Comparison of ENCODE assay signal across 18 cellular contexts in the genomic region with DNA sequence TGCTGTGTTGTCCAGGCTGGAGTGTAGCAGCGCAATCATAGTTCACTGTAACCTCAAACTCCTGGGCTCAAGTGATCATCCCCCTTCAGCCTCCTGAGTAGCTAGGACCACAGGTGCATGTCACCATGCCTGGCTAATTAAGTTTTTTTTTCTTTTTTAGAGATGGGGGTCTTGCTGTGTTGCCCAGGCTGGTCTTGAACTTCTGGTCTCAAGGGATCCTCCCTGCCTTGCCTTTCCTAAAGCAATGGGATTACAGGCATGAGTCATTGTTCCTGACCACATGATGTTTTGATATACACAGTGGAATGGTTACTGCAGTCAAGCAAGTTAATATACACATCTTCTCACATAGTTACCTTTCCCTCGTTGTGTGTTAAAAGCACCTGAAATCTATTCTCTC.
"Had no signal": no experiment of that assay in that cellular context is flagged by ENCODE, and none has a peak within 500 bp of the region (broad histone marks: within the 10 kb centered on the region; RNA-seq: fewer than 3 reads in every experiment).

No MANE protein-coding gene starts in this region.

- H3K4me3 ChIP-seq: ascending aorta, coronary artery, heart right ventricle, neural progenitor cell, suprapubic skin had no signal

- DNase-seq: activated CD4-positive, alpha-beta T cell treated with anti-CD3 and anti-CD28 coated beads, Interleukin-2, amount 50 U/mL, for 4 hours; activated effector memory CD4-positive, alpha-beta T cell treated with anti-CD3 and anti-CD28 coated beads, Interleukin-2, amount 50 U/mL, for 16 hours; activated naive CD4-positive, alpha-beta T cell treated with anti-CD3 and anti-CD28 coated beads, Interleukin-2, amount 50 U/mL, for 16 hours; activated T-cell treated with anti-CD3 and anti-CD28 coated beads, Interleukin-2, amount 50 U/mL, for 72 hours; heart right ventricle; immature natural killer cell; left cardiac atrium; mesendoderm; naive thymus-derived CD4-positive, alpha-beta T cell; stimulated activated CD4-positive, alpha-beta T cell treated with anti-CD3 and anti-CD28 coated beads, Interleukin-12 subunit alpha, Interleukin-12 subunit beta, amount 100 ng/mL, for 4 hours; stimulated activated CD4-positive, alpha-beta T cell treated with anti-CD3 and anti-CD28 coated beads, Interleukin-1b, Interleukin-23, amount 100 ng/mL, for 48 hours; stimulated activated naive CD8-positive, alpha-beta T cell treated with anti-CD3 and anti-CD28 coated beads, Interleukin-15, amount 100 ng/mL, for 72 hours; trophoblast cell; WERI-Rb-1 had no signal
